In genomic region chr9:114405294-114406034, GRCh38 we compare ENCODE assay signal across 8 cellular contexts. TPM values are rescaled to one million over a fixed set of nuclear protein-coding genes. Genes with fewer than 3 reads are reported as not detected.
DNase-seq lines count a peak whose midpoint lies in the region; ATAC-seq, FAIRE-seq and TF ChIP-seq lines count a peak whose summit lies in the region.

No MANE protein-coding gene starts in this region.

- peaks cover 27% of the 10 kb centered on the region for H3K4me1 ChIP-seq in mammary epithelial cell (ENCODE audit: insufficient read depth, low read length)
- no peaks in the 10 kb centered on the region for H3K4me1 ChIP-seq in kidney (ENCODE audit: control insufficient read depth in 1 of 2, insufficient read depth in 1 of 2, low read depth in 1 of 2, low read length in 2 of 2)

- H3K4me2 ChIP-seq in mammary epithelial cell (ENCODE audit: insufficient read depth, low read depth, low read length), result no peak overlapping the region

- intact Hi-C loops in mammary epithelial cell (cut with micrococcal nuclease), result loop anchor here (1.0 to 2.0 kb wide), 12 partner anchors 12 to 609 kb away; no protein-coding TSS in a partner anchor
- intact Hi-C loops in kidney (cut with DNase I), result loop anchor here (5.0 to 10.0 kb wide), 2 partner anchors 247 to 609 kb away; no protein-coding TSS in a partner anchor

- ATAC-seq in GM18511 (IDR thresholded peaks at IDR 0.05; ENCODE audit: unreplicated experiment) (peak; percentile 93), HG02981 (IDR thresholded peaks at IDR 0.05; ENCODE audit: unreplicated experiment) (peak; percentile 89)

- CTCF ChIA-PET in mammary epithelial cell (lab: Charles Lee; ENCODE audit: low non-redundant PET), result interaction anchor here (0.6 to 1.3 kb wide), 6 partner anchors 12 to 275 kb away, joined by 3 to 15 read pairs (median 6); no protein-coding TSS in a partner anchor

- no peak overlapping the region for H2AFZ ChIP-seq in mammary epithelial cell (ENCODE audit: low read depth, low read length)

- H3K9me3 ChIP-seq in mammary epithelial cell (replicated peaks; ENCODE audit: insufficient read depth, low read length) (no peaks in the 10 kb centered on the region), kidney (ENCODE audit: control insufficient read depth in 1 of 2, low read length in 2 of 2) (no peaks in the 10 kb centered on the region)

- BruUV-seq in mammary epithelial cell (replicated peaks; lab: Mats Ljungman, UMichigan), result no TSS peak

- no peak overlapping the region for H3K9ac ChIP-seq in mammary epithelial cell (ENCODE audit: insufficient read depth, low read length)
- no peak overlapping the region for H3K9ac ChIP-seq in kidney (ENCODE audit: low read length in 2 of 2)

- DNase-seq in AG08395 (ENCODE audit: low spot score), result peak; percentile 89
- peak; percentile 50 for DNase-seq in NCI-H2107 (lab: John Stamatoyannopoulos, UW)
- DNase-seq in mammary epithelial cell, result peak; percentile 71
- no peak for DNase-seq in kidney
- DNase-seq in stimulated activated CD4-positive, alpha-beta T cell treated with anti-CD3 and anti-CD28 coated beads, Interleukin-2, amount 100 ng/mL, for 4 hours (ENCODE audit: low read depth), result peak; percentile 67

- dilution Hi-C loops in mammary epithelial cell (cut with HindIII; ENCODE audit: low sequenced_read_pairs), result no loop called here

- no peak for FAIRE-seq in kidney (lab: Jason Lieb, UNC)

- WGBS in mammary epithelial cell (ENCODE audit: low coverage, missing lambda C conversion rate), result 25% methylated on average over 13 of the region's 15 CpGs

- H3K27ac ChIP-seq in mammary epithelial cell (ENCODE audit: insufficient read depth, low read depth, low read length) (no peak overlapping the region), kidney (ENCODE audit: low read depth in 2 of 2, low read length in 2 of 2) (no peak overlapping the region)

- no peak overlapping the region for H3K4me3 ChIP-seq in WI38 (ENCODE audit: low read depth, low read length)
- no peak overlapping the region for H3K4me3 ChIP-seq in mammary epithelial cell (replicated peaks in 1 of 3; ENCODE audit: insufficient read depth in 1 of 3, low read depth in 2 of 3, low read length in 3 of 3)
- H3K4me3 ChIP-seq in kidney (ENCODE audit: low read length in 2 of 2), result no peak overlapping the region

- H4K20me1 ChIP-seq in mammary epithelial cell (ENCODE audit: insufficient read depth, low read length), result no peaks in the 10 kb centered on the region

- no peaks in the 10 kb centered on the region for H3K79me2 ChIP-seq in mammary epithelial cell (ENCODE audit: insufficient read depth, low read length)

- TF ChIP-seq CTCF in WI38 (IDR thresholded peaks at IDR 0.05; ENCODE audit: low read depth, low read length), result peak; percentile 76
- TF ChIP-seq CTCF in mammary epithelial cell (conservative IDR thresholded peaks at IDR 0.05 in 1 of 2, IDR thresholded peaks at IDR 0.05 in 1 of 2; ENCODE audit: extremely low read depth in 1 of 2, insufficient read depth in 1 of 2, low read depth in 1 of 2, low read length in 2 of 2), result peak; percentile 86 to 87
- peak; percentile 82 for TF ChIP-seq CTCF in kidney (IDR thresholded peaks at IDR 0.05; ENCODE audit: borderline replicate concordance, extremely low read depth, insufficient read depth)

- no peaks in the 10 kb centered on the region for H3K36me3 ChIP-seq in mammary epithelial cell (ENCODE audit: insufficient read depth, low read length)
- H3K36me3 ChIP-seq in kidney (ENCODE audit: control insufficient read depth in 1 of 2, insufficient read depth in 2 of 2, low read length in 2 of 2), result no peaks in the 10 kb centered on the region

- in situ Hi-C loops in mammary epithelial cell (cut with MboI; ENCODE audit: low sequenced_read_pairs in 2 of 2), result loop anchor here in 1 of 2 donors (10.0 kb wide), 1 partner anchor 249 kb away; the partner anchor contains the start of gene TEX53

- H3K27me3 ChIP-seq in mammary epithelial cell (ENCODE audit: insufficient read depth, low read length), result no peaks in the 10 kb centered on the region

RNA-seq across cellular contexts. Expression of gene AKNA, which starts 17.7 kb away (rescaled TPM):
- total RNA-seq in mammary epithelial cell (1 to 10 TPM; 4.5 to 8.1 TPM), kidney (52.1 TPM)
- polyA plus RNA-seq in mammary epithelial cell (2.8 TPM), kidney (ENCODE audit: insufficient read depth, low read depth, low replicate concordance) (6.1 TPM)
- polyA minus RNA-seq in mammary epithelial cell, result 6.4 TPM
